ENCODE assay signal across 8 cellular contexts in genomic region chr20:34475979-34476736, GRCh38. TPM values are rescaled to one million over a fixed set of nuclear protein-coding genes. Genes with fewer than 3 reads are reported as not detected.
A peak's percentile ranks its signal among the peaks of the same experiment; 100 is the strongest.
DNase-seq lines count a peak whose midpoint lies in the region; ATAC-seq and TF ChIP-seq lines count a peak whose summit lies in the region.

No MANE protein-coding gene starts in this region.

- H3K27ac Mint-ChIP-seq in HFFc6, result 0 out of 2 replicates have a peak overlapping the region, but pooled peaks have one; percentile 14

- peaks cover 3% of the 10 kb centered on the region for H3K4me1 ChIP-seq in parathyroid adenoma

- H3K9ac ChIP-seq in parathyroid adenoma, result no peak overlapping the region

- no peaks in the 10 kb centered on the region for H3K9me3 Mint-ChIP-seq in HFFc6

- H3K36me3 Mint-ChIP-seq in HFFc6 (ENCODE audit: low read depth), result peaks cover 26% of the 10 kb centered on the region

- H3K27ac ChIP-seq in parathyroid adenoma, result no peak overlapping the region

- peak; percentile 34 for DNase-seq in AG08395 (ENCODE audit: low spot score)
- DNase-seq in HFFc6, result no peak
- DNase-seq in activated T-cell treated with anti-CD3 and anti-CD28 coated beads for 24 hours (ENCODE audit: low read depth), result peak; percentile 16
- DNase-seq in foreskin fibroblast, result peak in 1 of 2 donors; percentile 69
- DNase-seq in NCI-H2081 (lab: John Stamatoyannopoulos, UW), result no peak

- H3K27me3 Mint-ChIP-seq in HFFc6 (ENCODE audit: insufficient read depth), result no peaks in the 10 kb centered on the region

- H2AFZ ChIP-seq in parathyroid adenoma, result no peak overlapping the region

- TF ChIP-seq CTCF in HFFc6 (IDR thresholded peaks at IDR 0.05) (peak; percentile 68), foreskin fibroblast (IDR thresholded peaks at IDR 0.05; ENCODE audit: low read depth, low read length) (peak; percentile 20), parathyroid adenoma (IDR thresholded peaks at IDR 0.05) (peak; percentile 65)

- no peaks in the 10 kb centered on the region for H3K79me2 ChIP-seq in parathyroid adenoma

- H3K9me3 ChIP-seq in parathyroid adenoma (ENCODE audit: control insufficient read depth, low read length), result no peaks in the 10 kb centered on the region

- no peak overlapping the region for H3K4me2 ChIP-seq in parathyroid adenoma (ENCODE audit: low read length)

- peaks cover 24% of the 10 kb centered on the region for H3K4me1 Mint-ChIP-seq in HFFc6 (ENCODE audit: low read depth)

- ATAC-seq in HG03139 (IDR thresholded peaks at IDR 0.05; ENCODE audit: unreplicated experiment) (no peak), HG02884 (IDR thresholded peaks at IDR 0.05; ENCODE audit: unreplicated experiment) (no peak)

- H3K4me3 Mint-ChIP-seq in HFFc6, result no peak overlapping the region

- H3K27me3 ChIP-seq in parathyroid adenoma (ENCODE audit: control insufficient read depth, insufficient read depth, low read length), result no peaks in the 10 kb centered on the region

- H3K36me3 ChIP-seq in parathyroid adenoma (ENCODE audit: control insufficient read depth, insufficient read depth, low read length), result no peaks in the 10 kb centered on the region

- H3K4me3 ChIP-seq in foreskin fibroblast (ENCODE audit: low read depth in 1 of 2, low read length in 2 of 2), result no peak overlapping the region
- no peak overlapping the region for H3K4me3 ChIP-seq in parathyroid adenoma (ENCODE audit: low read depth, low read length)

RNA-seq across cellular contexts. Expression of gene DYNLRB1, which starts 40.1 kb away (rescaled TPM):
- total RNA-seq in HFFc6 (2021; fragmentation: NEBNext Ultra II Directional; extraction: Animal tissue kit (Norgen Biotek cat#: 25700)), result 100 to 1,000 TPM; 194 to 277 (median 223) TPM

Comparison
In these comparisons a context has a peak if more than half of its experiments do, and no peak if none do; other contexts are left out.
1. DNase-seq: peak in AG08395 (single experiment) and activated T-cell treated with anti-CD3 and anti-CD28 coated beads for 24 hours (single experiment); none in HFFc6 (single experiment) and NCI-H2081 (0 of 2).
2. Peak in every context shown above with its lines, with median percentiles within 50 percentile points of each other: CTCF ChIP-seq.